ENCODE assay signal across 28 cellular contexts in the genomic region with DNA sequence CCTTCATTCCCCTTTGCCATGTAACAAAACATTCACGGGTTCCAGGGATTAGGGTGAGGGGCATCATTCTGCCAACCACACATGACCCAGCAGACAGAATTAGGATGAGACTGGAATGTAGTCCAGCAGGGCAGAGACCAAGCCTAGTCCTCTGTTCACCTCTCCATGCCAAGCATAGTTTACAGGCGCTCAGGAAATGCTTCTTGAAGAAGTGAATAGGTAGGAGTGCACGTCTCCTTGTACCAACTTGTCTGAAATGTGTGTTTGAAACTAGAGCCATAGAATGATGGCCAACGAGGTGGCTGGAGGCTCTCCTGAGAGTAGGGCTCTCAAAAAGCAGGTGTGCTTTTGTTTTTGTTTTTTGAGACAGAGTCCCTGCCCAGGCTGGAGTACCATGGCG.
"Had no signal": no experiment of that assay in that cellular context is flagged by ENCODE, and none has a peak within 500 bp of the region (broad histone marks: within the 10 kb centered on the region; RNA-seq: fewer than 3 reads in every experiment).

No MANE protein-coding gene starts in this region.

- H3K27ac ChIP-seq: left ventricle myocardium inferior, ovary, skin epidermis, stomach, testis, tibial artery, upper lobe of right lung had no signal

- H3K9me3 Mint-ChIP-seq: immature natural killer cell; memory B cell; natural killer cell treated with Interleukin-12 subunit alpha and Interleukin-12 subunit beta and Interleukin-15 and Interleukin-18, amount 100 ng/mL, for 72 hours; stimulated activated naive B cell treated with anti-CD40 and anti-IgM and Interleukin-4, amounts not matched to agents 10 μg/mL and 1 μg/mL and 100 μg/mL, for 72 hours had no signal

- H3K36me3 ChIP-seq: ovary had no signal

- DNase-seq: hypothalamus; immature natural killer cell; kidney; left ventricle myocardium inferior; midbrain; mucosa of descending colon; naive thymus-derived CD4-positive, alpha-beta T cell; ovary; retina; right cardiac atrium; stimulated activated CD4-positive, alpha-beta T cell treated with anti-CD3 and anti-CD28 coated beads, Interleukin-12 subunit alpha, Interleukin-12 subunit beta, amount 100 ng/mL, for 4 hours; stimulated activated CD4-positive, alpha-beta T cell treated with anti-CD3 and anti-CD28 coated beads, Interleukin-15, amount 100 ng/mL, for 24 hours; stimulated activated CD4-positive, alpha-beta T cell treated with anti-CD3 and anti-CD28 coated beads, Interleukin-2, amount 100 ng/mL, for 24 hours; stimulated activated CD4-positive, alpha-beta T cell treated with anti-CD3 and anti-CD28 coated beads, Interleukin-4, amount 100 ng/mL, for 1 hour; stimulated activated naive B cell treated with anti-CD40 and anti-IgM and Interleukin-4, amounts not matched to agents 10 μg/mL and 1 μg/mL and 100 μg/mL, for 72 hours; stimulated activated naive CD8-positive, alpha-beta T cell treated with anti-CD3 and anti-CD28 coated beads, Interleukin-15, Interleukin-2, amounts not matched to agents 100 U/mL and 50 U/mL, for 24 hours; stomach; testis; tibial artery; upper lobe of right lung had no signal

- H3K4me3 ChIP-seq: left ventricle myocardium inferior, lung, mucosa of descending colon, ovary, skin epidermis, stomach, testis, tibial artery, upper lobe of right lung had no signal

- FAIRE-seq: islet of Langerhans, kidney, urothelium cell line had no signal

- H3K27me3 ChIP-seq: ovary, stomach, testis, tibial artery, upper lobe of right lung had no signal

- ATAC-seq: mucosa of descending colon; naive thymus-derived CD4-positive, alpha-beta T cell; natural killer cell treated with Interleukin-12 subunit alpha and Interleukin-12 subunit beta and Interleukin-15 and Interleukin-18, amount 100 ng/mL, for 72 hours; right cardiac atrium; sciatic nerve; stimulated activated naive B cell treated with anti-CD40 and anti-IgM and Interleukin-4, amounts not matched to agents 10 μg/mL and 1 μg/mL and 100 μg/mL, for 72 hours; stimulated activated naive CD8-positive, alpha-beta T cell treated with anti-CD3 and anti-CD28 coated beads, Interleukin-15, Interleukin-2, amounts not matched to agents 100 U/mL and 50 U/mL, for 24 hours; upper lobe of right lung had no signal

- H3K27me3 Mint-ChIP-seq: memory B cell; naive thymus-derived CD4-positive, alpha-beta T cell; natural killer cell treated with Interleukin-12 subunit alpha and Interleukin-12 subunit beta and Interleukin-15 and Interleukin-18, amount 100 ng/mL, for 72 hours; progenitor cell of endocrine pancreas; stimulated activated naive B cell treated with anti-CD40 and anti-IgM and Interleukin-4, amounts not matched to agents 10 μg/mL and 1 μg/mL and 100 μg/mL, for 72 hours had no signal

- H3K4me3 Mint-ChIP-seq: immature natural killer cell; memory B cell; naive thymus-derived CD4-positive, alpha-beta T cell; natural killer cell treated with Interleukin-12 subunit alpha and Interleukin-12 subunit beta and Interleukin-15 and Interleukin-18, amount 100 ng/mL, for 72 hours; stimulated activated naive B cell treated with anti-CD40 and anti-IgM and Interleukin-4, amounts not matched to agents 10 μg/mL and 1 μg/mL and 100 μg/mL, for 72 hours had no signal

- H3K27ac Mint-ChIP-seq: immature natural killer cell; memory B cell; natural killer cell treated with Interleukin-12 subunit alpha and Interleukin-12 subunit beta and Interleukin-15 and Interleukin-18, amount 100 ng/mL, for 72 hours; progenitor cell of endocrine pancreas; stimulated activated naive B cell treated with anti-CD40 and anti-IgM and Interleukin-4, amounts not matched to agents 10 μg/mL and 1 μg/mL and 100 μg/mL, for 72 hours had no signal

- H3K9me3 ChIP-seq: left ventricle myocardium inferior, mucosa of descending colon, ovary, stomach, testis, tibial artery, upper lobe of right lung had no signal

- H3K4me1 ChIP-seq: left ventricle myocardium inferior, testis, upper lobe of right lung had no signal

- H3K4me1 Mint-ChIP-seq: memory B cell had no signal
